1 cellular context compared by ENCODE assay signal in the genomic region with DNA sequence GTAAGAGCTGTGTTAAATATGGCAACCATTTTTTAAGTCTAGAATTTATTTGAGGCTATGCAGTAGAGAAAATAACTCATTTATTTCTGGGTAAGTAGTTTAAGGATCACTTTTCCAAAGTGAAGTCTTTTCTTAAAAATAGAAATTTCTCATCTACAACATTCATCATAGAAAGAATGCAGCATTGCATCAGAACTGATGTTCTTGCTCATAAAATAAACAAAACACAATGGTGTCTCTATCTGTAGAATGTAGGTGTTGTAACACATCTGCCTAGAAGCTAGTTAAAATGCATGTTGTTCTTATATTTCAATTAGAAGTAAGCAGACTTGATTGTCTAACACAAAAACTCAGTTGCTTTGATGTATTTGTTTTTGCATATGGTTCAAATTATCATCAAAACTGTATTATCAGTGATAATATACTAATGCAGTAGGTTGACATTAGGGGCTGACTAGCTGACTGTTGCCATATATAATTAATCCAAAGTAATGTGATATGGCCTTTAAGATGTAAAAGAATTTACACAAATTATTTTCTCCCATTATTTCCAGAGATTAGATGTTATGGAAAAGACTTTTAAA.
TF ChIP-seq lines count a peak whose summit lies in the region.

No MANE protein-coding gene starts in this region.

TF ChIP-seq in A549, 52 proteins besides CTCF, POLR2A, EP300 and RAD21 (continued from another document):
- TF ChIP-seq ATOH8 (CRISPR knock-in tag; IDR thresholded peaks at IDR 0.05; ENCODE audit: low read depth) (no peak), MAZ (IDR thresholded peaks at IDR 0.05; ENCODE audit: borderline replicate concordance, low read depth, low read length) (no peak), KDM1A (IDR thresholded peaks at IDR 0.05; ENCODE audit: low read depth) (no peak), MAFK (IDR thresholded peaks at IDR 0.05; ENCODE audit: partially characterized antibody) (no peak), FOXS1 (CRISPR knock-in tag; IDR thresholded peaks at IDR 0.05) (peak; percentile 27; the same call in 1 of the 2 replicates), CEBPB (IDR thresholded peaks at IDR 0.05) (peak; percentile 94 to 95), JUN (IDR thresholded peaks at IDR 0.05) (peak in 1 of 2 experiments; percentile 54; a peak in 1 of 5 replicates), JUNB (IDR thresholded peaks at IDR 0.05) (peak; percentile 80)
- TF ChIP-seq, protein P1, sequence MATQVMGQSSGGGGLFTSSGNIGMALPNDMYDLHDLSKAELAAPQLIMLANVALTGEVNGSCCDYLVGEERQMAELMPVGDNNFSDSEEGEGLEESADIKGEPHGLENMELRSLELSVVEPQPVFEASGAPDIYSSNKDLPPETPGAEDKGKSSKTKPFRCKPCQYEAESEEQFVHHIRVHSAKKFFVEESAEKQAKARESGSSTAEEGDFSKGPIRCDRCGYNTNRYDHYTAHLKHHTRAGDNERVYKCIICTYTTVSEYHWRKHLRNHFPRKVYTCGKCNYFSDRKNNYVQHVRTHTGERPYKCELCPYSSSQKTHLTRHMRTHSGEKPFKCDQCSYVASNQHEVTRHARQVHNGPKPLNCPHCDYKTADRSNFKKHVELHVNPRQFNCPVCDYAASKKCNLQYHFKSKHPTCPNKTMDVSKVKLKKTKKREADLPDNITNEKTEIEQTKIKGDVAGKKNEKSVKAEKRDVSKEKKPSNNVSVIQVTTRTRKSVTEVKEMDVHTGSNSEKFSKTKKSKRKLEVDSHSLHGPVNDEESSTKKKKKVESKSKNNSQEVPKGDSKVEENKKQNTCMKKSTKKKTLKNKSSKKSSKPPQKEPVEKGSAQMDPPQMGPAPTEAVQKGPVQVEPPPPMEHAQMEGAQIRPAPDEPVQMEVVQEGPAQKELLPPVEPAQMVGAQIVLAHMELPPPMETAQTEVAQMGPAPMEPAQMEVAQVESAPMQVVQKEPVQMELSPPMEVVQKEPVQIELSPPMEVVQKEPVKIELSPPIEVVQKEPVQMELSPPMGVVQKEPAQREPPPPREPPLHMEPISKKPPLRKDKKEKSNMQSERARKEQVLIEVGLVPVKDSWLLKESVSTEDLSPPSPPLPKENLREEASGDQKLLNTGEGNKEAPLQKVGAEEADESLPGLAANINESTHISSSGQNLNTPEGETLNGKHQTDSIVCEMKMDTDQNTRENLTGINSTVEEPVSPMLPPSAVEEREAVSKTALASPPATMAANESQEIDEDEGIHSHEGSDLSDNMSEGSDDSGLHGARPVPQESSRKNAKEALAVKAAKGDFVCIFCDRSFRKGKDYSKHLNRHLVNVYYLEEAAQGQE (IDR thresholded peaks at IDR 0.05), result no peak
- TF ChIP-seq, protein P2, sequence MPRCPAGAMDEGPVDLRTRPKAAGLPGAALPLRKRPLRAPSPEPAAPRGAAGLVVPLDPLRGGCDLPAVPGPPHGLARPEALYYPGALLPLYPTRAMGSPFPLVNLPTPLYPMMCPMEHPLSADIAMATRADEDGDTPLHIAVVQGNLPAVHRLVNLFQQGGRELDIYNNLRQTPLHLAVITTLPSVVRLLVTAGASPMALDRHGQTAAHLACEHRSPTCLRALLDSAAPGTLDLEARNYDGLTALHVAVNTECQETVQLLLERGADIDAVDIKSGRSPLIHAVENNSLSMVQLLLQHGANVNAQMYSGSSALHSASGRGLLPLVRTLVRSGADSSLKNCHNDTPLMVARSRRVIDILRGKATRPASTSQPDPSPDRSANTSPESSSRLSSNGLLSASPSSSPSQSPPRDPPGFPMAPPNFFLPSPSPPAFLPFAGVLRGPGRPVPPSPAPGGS (IDR thresholded peaks at IDR 0.05), result 0 out of 3 replicates have a peak, but pooled peaks have one; percentile 55
